12 cellular contexts compared by ENCODE assay signal in the genomic region with DNA sequence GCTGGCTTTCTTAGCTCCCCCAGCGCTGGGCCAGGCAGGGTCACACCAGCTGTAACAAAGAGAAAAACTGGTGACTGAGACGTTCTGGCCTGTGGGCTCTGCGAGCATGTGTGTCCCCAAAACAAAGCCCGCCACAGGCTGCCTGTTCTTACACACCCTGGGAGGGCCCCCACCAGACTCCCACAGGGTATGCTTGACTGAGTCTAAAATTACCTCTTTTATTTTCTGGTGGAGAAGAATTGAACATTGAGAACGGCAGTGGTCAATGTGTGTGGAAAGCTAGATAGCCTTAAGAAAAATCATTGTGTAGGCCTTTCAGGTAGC. TPM values are rescaled to one million over a fixed set of nuclear protein-coding genes. Genes with fewer than 3 reads are reported as not detected.
DNase-seq lines count a peak whose midpoint lies in the region; ATAC-seq, FAIRE-seq and TF ChIP-seq lines count a peak whose summit lies in the region.
"Had no signal": no experiment of that assay in that cellular context is flagged by ENCODE, and none has a peak within 500 bp of the region (broad histone marks: within the 10 kb centered on the region; RNA-seq: fewer than 3 reads in every experiment).

No MANE protein-coding gene starts in this region.

- no peak overlapping the region for H4K91ac ChIP-seq in H1 (replicated peaks; ENCODE audit: insufficient read length, low read length)

- H3K79me1 ChIP-seq in H1 (ENCODE audit: low read depth, low read length): no peaks in the 10 kb centered on the region

- H3K4me1 ChIP-seq in DOHH2 (ENCODE audit: control insufficient read depth, low read length): peaks cover 19% of the 10 kb centered on the region
- peaks cover 0 to 16% (median 5%) of the 10 kb centered on the region in 4 experiments; a peak in 6 of 7 replicates for H3K4me1 ChIP-seq in H1 (replicated peaks in 1 of 4; ENCODE audit: control insufficient read depth in 3 of 4, insufficient read depth in 4 of 4, low read length in 3 of 4)

- WGBS in H1 (ENCODE audit: extremely low coverage in 1 of 2, insufficient coverage in 1 of 2, insufficient read length in 1 of 2, insufficient replicate concordance in 2 of 2, low coverage in 1 of 2, low lambda C conversion rate in 2 of 2, missing lambda C conversion rate in 1 of 2), 2 experiments: 87% methylated on average over 5 of the region's 5 CpGs; no CpG with 5 or more reads in 1 of the 2 experiments

- H3K4me3 ChIP-seq in DOHH2 (ENCODE audit: low read length) (peak overlapping the region; percentile 20; the same call in 1 of the 2 replicates), H1 (ENCODE audit: extremely low read depth in 1 of 4, insufficient read depth in 2 of 4, low read depth in 3 of 4, low read length in 4 of 4) (no peak overlapping the region)

- no peaks in the 10 kb centered on the region for H3K36me3 ChIP-seq in DOHH2 (ENCODE audit: control insufficient read depth, low read length)
- H3K36me3 ChIP-seq in H1 (ENCODE audit: control insufficient read depth in 2 of 4, insufficient read depth in 4 of 4, low read length in 3 of 4): no peaks in the 10 kb centered on the region

- no peaks in the 10 kb centered on the region for H3F3A ChIP-seq in DOHH2 (ENCODE audit: control insufficient read depth, insufficient read depth)

- H3K9me2 ChIP-seq in DOHH2 (replicated peaks; ENCODE audit: control insufficient read depth, low read length): no peaks in the 10 kb centered on the region

- 0 out of 2 replicates have a peak overlapping the region, but pooled peaks have one; percentile 24 for H2BK5ac ChIP-seq in H1 (ENCODE audit: low read depth, low read length)

- H3K79me2 ChIP-seq in DOHH2 (ENCODE audit: control insufficient read depth, low read length): no peaks in the 10 kb centered on the region
- H3K79me2 ChIP-seq in H1 (ENCODE audit: control insufficient read depth in 1 of 2, insufficient read depth in 2 of 2, low read length in 2 of 2): no peaks in the 10 kb centered on the region

- no peak overlapping the region for H2BK15ac ChIP-seq in H1 (ENCODE audit: low read length)

- no peak for TF ChIP-seq POLR2A in H1 (IDR thresholded peaks at IDR 0.05; ENCODE audit: control extremely low read depth in 1 of 2, low read depth in 2 of 2, low read length in 2 of 2)

- H3K9ac ChIP-seq in H1 (replicated peaks in 1 of 4; ENCODE audit: extremely low read depth in 1 of 4, low read depth in 3 of 4, low read length in 3 of 4): no peak overlapping the region

- H3K4me2 ChIP-seq in DOHH2 (ENCODE audit: low read length): peak overlapping the region; percentile 42
- H3K4me2 ChIP-seq in H1 (ENCODE audit: insufficient read depth in 1 of 2, low read depth in 2 of 2, low read length in 2 of 2): no peak overlapping the region

- no peak overlapping the region for H2BK20ac ChIP-seq in H1 (ENCODE audit: low read length)

- no peak for TF ChIP-seq RAD21 in H1 (IDR thresholded peaks at IDR 0.05 in 1 of 2, conservative IDR thresholded peaks at IDR 0.05 in 1 of 2; ENCODE audit: low read depth in 2 of 2, low read length in 2 of 2)

- no peak for TF ChIP-seq CTCF in DOHH2 (IDR thresholded peaks at IDR 0.05; ENCODE audit: low read depth, low read length, poor library complexity, severe bottlenecking)
- TF ChIP-seq CTCF in H1 (IDR thresholded peaks at IDR 0.05; ENCODE audit: control extremely low read depth in 1 of 3, insufficient read depth in 1 of 3, low read depth in 1 of 3, low read length in 3 of 3): no peak

- H3K27ac ChIP-seq in DOHH2 (ENCODE audit: low read depth, low read length) (no peak overlapping the region), H1 (ENCODE audit: low read depth, low read length) (no peak overlapping the region)

- POLR2A ChIA-PET in H1 (lab: Charles Lee; ENCODE audit: partially characterized antibody): no interaction called here

- H3K56ac ChIP-seq in H1 (replicated peaks; ENCODE audit: insufficient read length, low read depth, low read length): no peak overlapping the region

- H2AK5ac ChIP-seq in H1 (ENCODE audit: low read depth, low read length): no peak overlapping the region

- H3K23ac ChIP-seq in H1 (ENCODE audit: insufficient read length): no peak overlapping the region

- no peak overlapping the region for H4K8ac ChIP-seq in H1 (ENCODE audit: extremely low read depth, insufficient read depth, low read length)

- no peaks in the 10 kb centered on the region for H3K23me2 ChIP-seq in H1 (ENCODE audit: low read depth, low read length)

- H3K14ac ChIP-seq in H1 (ENCODE audit: insufficient read length): no peak overlapping the region

- no peak overlapping the region for H3K18ac ChIP-seq in H1 (ENCODE audit: extremely low read depth, low read length)

- no peak for FAIRE-seq in H1 (lab: Jason Lieb, UNC)

- H2BK12ac ChIP-seq in H1 (ENCODE audit: low read depth, low read length): no peak overlapping the region

- no peak overlapping the region for H2BK120ac ChIP-seq in H1 (replicated peaks; ENCODE audit: low read depth, low read length)

- H2AFZ ChIP-seq in H1 (ENCODE audit: low read length): no peak overlapping the region

- CTCF ChIA-PET in H1 (lab: Charles Lee; ENCODE audit: partially characterized antibody): interaction anchor here (1.6 kb wide), 1 partner anchor 17 kb away, joined by 5 read pairs; no protein-coding TSS in a partner anchor

- ATAC-seq in GM19463 (IDR thresholded peaks at IDR 0.05; ENCODE audit: unreplicated experiment) (peak; percentile 91), HG03095 (IDR thresholded peaks at IDR 0.05; ENCODE audit: unreplicated experiment) (peak; percentile 54), HG03571 (IDR thresholded peaks at IDR 0.05; ENCODE audit: unreplicated experiment) (no peak)

- TF ChIP-seq EP300 in H1 (IDR thresholded peaks at IDR 0.05; ENCODE audit: borderline replicate concordance in 1 of 2, low read depth in 2 of 2, low read length in 2 of 2): no peak

- no peaks in the 10 kb centered on the region for H4K20me1 ChIP-seq in DOHH2 (ENCODE audit: control insufficient read depth, insufficient read depth, low read depth, low read length)
- no peaks in the 10 kb centered on the region for H4K20me1 ChIP-seq in H1 (replicated peaks in 1 of 2; ENCODE audit: control insufficient read depth in 1 of 2, insufficient read depth in 2 of 2, low read length in 2 of 2)

- H3K4ac ChIP-seq in H1 (replicated peaks; ENCODE audit: insufficient read length, low read depth, low read length): no peak overlapping the region

- DNase-seq in H1 (ENCODE audit: low read depth in 1 of 2, low spot score in 2 of 2) (no peak), OCI-M2 (lab: John Stamatoyannopoulos, UW; ENCODE audit: unreplicated experiment) (no peak), GOT3 (lab: John Stamatoyannopoulos, UW) (no peak)
- no peak for DNase-seq in stimulated activated CD4-positive, alpha-beta T cell treated with anti-CD3 and anti-CD28 coated beads, Interleukin-2, amount 100 ng/mL, for 48 hours
- DNase-seq: activated CD4-positive, alpha-beta memory T cell treated with anti-CD3 and anti-CD28 coated beads, Interleukin-2, amount 10 ng/mL, durations not matched to agents 7 days and 5 days; anterior cingulate cortex; occipital lobe; SHP77 treated with DMSO at 0.1 percent for 48 hours had no signal

- H3K9me3 ChIP-seq in DOHH2 (ENCODE audit: control insufficient read depth, insufficient read depth, low read length) (no peaks in the 10 kb centered on the region), H1 (ENCODE audit: insufficient read depth in 2 of 2, low read depth in 1 of 2, low read length in 1 of 2) (no peaks in the 10 kb centered on the region)

- H3K27me3 ChIP-seq in DOHH2 (ENCODE audit: control insufficient read depth, low read length) (peaks cover 2% of the 10 kb centered on the region; the same call in 1 of the 2 replicates), H1 (replicated peaks in 1 of 4; ENCODE audit: control insufficient read depth in 3 of 4, extremely low read depth in 1 of 4, insufficient read depth in 3 of 4, low read length in 3 of 4) (no peaks in the 10 kb centered on the region)

- H4K5ac ChIP-seq in H1 (ENCODE audit: insufficient read length, low read depth, low read length): no peak overlapping the region

TF ChIP-seq in H1, 55 proteins besides CTCF, POLR2A, EP300 and RAD21:
- no peak for TF ChIP-seq HDAC6 (IDR thresholded peaks at IDR 0.05; ENCODE audit: low read depth, low read length)
- TF ChIP-seq, protein P1, sequence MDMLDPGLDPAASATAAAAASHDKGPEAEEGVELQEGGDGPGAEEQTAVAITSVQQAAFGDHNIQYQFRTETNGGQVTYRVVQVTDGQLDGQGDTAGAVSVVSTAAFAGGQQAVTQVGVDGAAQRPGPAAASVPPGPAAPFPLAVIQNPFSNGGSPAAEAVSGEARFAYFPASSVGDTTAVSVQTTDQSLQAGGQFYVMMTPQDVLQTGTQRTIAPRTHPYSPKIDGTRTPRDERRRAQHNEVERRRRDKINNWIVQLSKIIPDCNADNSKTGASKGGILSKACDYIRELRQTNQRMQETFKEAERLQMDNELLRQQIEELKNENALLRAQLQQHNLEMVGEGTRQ (IDR thresholded peaks at IDR 0.05; ENCODE audit: low read length): no peak
- no peak for TF ChIP-seq BCL11A (IDR thresholded peaks at IDR 0.05; ENCODE audit: low read depth in 2 of 2, low read length in 2 of 2)
- no peak for TF ChIP-seq BACH1 (IDR thresholded peaks at IDR 0.05; ENCODE audit: low read length)
- no peak for TF ChIP-seq CHD1 (IDR thresholded peaks at IDR 0.05; ENCODE audit: low read depth, low read length)
- TF ChIP-seq POU5F1 (IDR thresholded peaks at IDR 0.05; ENCODE audit: low read depth, low read length): no peak
- no peak for TF ChIP-seq KDM1A (IDR thresholded peaks at IDR 0.05; ENCODE audit: borderline replicate concordance, low read length)
- TF ChIP-seq CBX8 (IDR thresholded peaks at IDR 0.05; ENCODE audit: borderline replicate concordance, low read depth, low read length): no peak
- TF ChIP-seq YY1 (IDR thresholded peaks at IDR 0.05; ENCODE audit: low read depth, low read length): no peak
- TF ChIP-seq KDM5A (IDR thresholded peaks at IDR 0.05; ENCODE audit: low read length): no peak
- no peak for TF ChIP-seq SP1 (IDR thresholded peaks at IDR 0.05; ENCODE audit: low read depth, low read length)
- no peak for TF ChIP-seq ZNF274 (IDR thresholded peaks at IDR 0.05; ENCODE audit: borderline replicate concordance, extremely low read depth, low read length)
- no peak for TF ChIP-seq GTF2F1 (IDR thresholded peaks at IDR 0.05; ENCODE audit: borderline replicate concordance, low read depth, low read length)
TF ChIP-seq in H1: peak in this region for 0.

RNA-seq across cellular contexts. Expression of gene C10orf71, which starts 0.8 kb away (rescaled TPM):
- total RNA-seq in H1 (2021; fragmentation: NEBNext Ultra II Directional; extraction: Animal tissue kit (Norgen Biotek cat#: 25700)): not detected in 2 replicates
- polyA plus RNA-seq in H1 (2011; rRNA removed): not detected in 2 replicates
- not detected for polyA plus RNA-seq in H1 (2011; cell fraction: cytosol; rRNA removed)
- polyA plus RNA-seq in H1 (2011; cell fraction: nucleus; rRNA removed): not detected
- not detected in 4 replicates for polyA plus RNA-seq in H1 (2012, experiment 1 of 2)
- not detected for polyA plus RNA-seq in H1 (2012, experiment 2 of 2)
- not detected for polyA plus RNA-seq in H1 (2013, experiment 1 of 2)
- polyA plus RNA-seq in H1 (2013, experiment 2 of 2): not detected
- polyA minus RNA-seq in H1 (2011; rRNA and poly(A)+ RNA removed): not detected in 2 replicates
- polyA minus RNA-seq in H1 (2011; cell fraction: cytosol; rRNA and poly(A)+ RNA removed): not detected
- not detected for polyA minus RNA-seq in H1 (2011; cell fraction: nucleus; rRNA and poly(A)+ RNA removed)
- total RNA-seq: activated CD4-positive, alpha-beta memory T cell treated with anti-CD3 and anti-CD28 coated beads, Interleukin-2, amount 10 ng/mL, durations not matched to agents 7 days and 5 days; occipital lobe had no signal
